In the genomic region with DNA sequence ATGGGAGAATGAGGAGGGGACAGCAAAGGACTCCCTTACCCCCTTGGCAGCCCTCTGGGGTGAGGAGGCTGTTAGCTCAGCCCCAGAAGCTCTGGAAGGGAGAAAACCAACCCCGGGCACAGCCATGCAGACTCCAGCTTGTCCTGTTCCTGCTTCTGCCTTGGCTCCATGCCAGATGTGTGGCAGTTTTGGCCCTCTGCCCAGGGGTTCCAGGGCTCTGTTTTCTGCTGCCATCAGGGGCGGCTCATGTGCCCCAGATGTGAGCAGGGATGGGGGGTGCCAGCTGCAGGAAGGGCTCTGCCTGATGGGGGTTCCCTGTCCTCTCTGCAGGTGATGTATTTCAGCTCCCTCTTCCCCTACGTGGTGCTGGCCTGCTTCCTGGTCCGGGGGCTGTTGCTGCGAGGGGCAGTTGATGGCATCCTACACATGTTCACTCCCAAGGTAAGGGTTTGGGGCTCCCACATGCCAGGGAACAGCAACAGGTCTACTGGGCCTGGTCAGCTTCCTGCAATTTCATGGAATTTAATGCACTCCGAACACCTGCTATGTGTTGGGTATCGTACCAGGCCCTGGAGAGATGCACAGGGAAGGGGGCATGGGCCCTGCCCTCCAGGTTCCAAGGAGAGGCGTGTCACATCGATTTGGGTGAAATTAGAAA, we compare ENCODE assay signal across 12 cellular contexts. TPM values are rescaled to one million over a fixed set of nuclear protein-coding genes. Genes with fewer than 3 reads are reported as not detected.
DNase-seq lines count a peak whose midpoint lies in the region; ATAC-seq and TF ChIP-seq lines count a peak whose summit lies in the region.
"Had no signal": no experiment of that assay in that cellular context is flagged by ENCODE, and none has a peak within 500 bp of the region (broad histone marks: within the 10 kb centered on the region; RNA-seq: fewer than 3 reads in every experiment).

No MANE protein-coding gene starts in this region.

- no peak for DNase-seq in Right ventricle myocardium inferior (ENCODE audit: missing footprints)
- no peak for DNase-seq in cardiac septum (ENCODE audit: low spot score)
- DNase-seq in NCI-H82 (lab: John Stamatoyannopoulos, UW), result peak; percentile 59
- DNase-seq in head of caudate nucleus, result peak in 37 of 42 donors; percentile 13 to 79 (median 54)
- no peak for DNase-seq in stimulated activated CD8-positive, alpha-beta memory T cell treated with anti-CD3 and anti-CD28 coated beads, Interleukin-4, amount 100 ng/mL, for 48 hours
- DNase-seq in NOMO-1 treated with dmso at 0.1 percent for 144 hours (lab: John Stamatoyannopoulos, UW; ENCODE audit: unreplicated experiment), result no peak
- no peak for DNase-seq in stimulated activated CD4-positive, alpha-beta T cell treated with anti-CD3 and anti-CD28 coated beads, Interleukin-15, amount 100 ng/mL, for 24 hours
- DNase-seq in left lung, result no peak
- DNase-seq: activated effector memory CD4-positive, alpha-beta T cell treated with Interleukin-2 at 50 U/mL for 16 hours had no signal

- H3K4me1 ChIP-seq in left lung, result no peaks in the 10 kb centered on the region
- H3K4me1 ChIP-seq: vagina had no signal

- peaks cover 0 to 35% of the 10 kb centered on the region in 2 donors for H3K27me3 ChIP-seq in left lung
- H3K27me3 ChIP-seq: dorsolateral prefrontal cortex, vagina had no signal

- ATAC-seq in Right ventricle myocardium inferior (peak; percentile 57), left lung (no peak)

- no peaks in the 10 kb centered on the region for H3K36me3 ChIP-seq in left lung
- H3K36me3 ChIP-seq: vagina had no signal

- TF ChIP-seq CTCF in left lung (IDR thresholded peaks at IDR 0.05), result no peak

- peaks cover 0 to 2% of the 10 kb centered on the region in 2 donors for H3K9me3 ChIP-seq in left lung
- H3K9me3 ChIP-seq: vagina had no signal

- intact Hi-C loops in Right ventricle myocardium inferior (cut with DNase I) (no loop called here), cardiac septum (cut with DNase I) (no loop called here), head of caudate nucleus (cut with DNase I) (no loop called here), left lung (cut with DNase I) (no loop called here)

- no peak overlapping the region for H3K27ac ChIP-seq in left lung
- H3K27ac ChIP-seq: vagina had no signal

- no peak overlapping the region for H3K4me3 ChIP-seq in left lung
- H3K4me3 ChIP-seq: dorsolateral prefrontal cortex, vagina had no signal

RNA-seq across cellular contexts. Expression of a gene that starts 26.1 kb away (rescaled TPM):
- total RNA-seq in Right ventricle myocardium inferior (not detected), cardiac septum (0.40 TPM), left lung (under 1 TPM in 1 of 2 donors, not detected in 1; 0.03 TPM)
- total RNA-seq: NCI-H460 had no signal

RNA-seq across cellular contexts. Expression of a gene that starts 33.7 kb away (rescaled TPM):
- total RNA-seq in Right ventricle myocardium inferior, result 5.1 TPM
- total RNA-seq in cardiac septum, result 16.6 TPM
- total RNA-seq in left lung, result 1 to 10 TPM; 7.7 to 9.4 TPM

Comparison
In these comparisons a context has a peak if more than half of its experiments do, and no peak if none do; other contexts are left out.
1. DNase-seq: peak in NCI-H82 (single experiment) and head of caudate nucleus (37 of 42); none in Right ventricle myocardium inferior (single experiment), cardiac septum (single experiment), stimulated activated CD8-positive, alpha-beta memory T cell treated with anti-CD3 and anti-CD28 coated beads, Interleukin-4, amount 100 ng/mL, for 48 hours (single experiment), NOMO-1 treated with dmso at 0.1 percent for 144 hours (single experiment), stimulated activated CD4-positive, alpha-beta T cell treated with anti-CD3 and anti-CD28 coated beads, Interleukin-15, amount 100 ng/mL, for 24 hours (single experiment) and left lung (0 of 2).